18 cellular contexts compared by ENCODE assay signal in genomic region chr5:149503006-149503405, GRCh38. TPM values are rescaled to one million over a fixed set of nuclear protein-coding genes. Genes with fewer than 3 reads are reported as not detected.
DNase-seq lines count a peak whose midpoint lies in the region; ATAC-seq and TF ChIP-seq lines count a peak whose summit lies in the region.
"Had no signal": no experiment of that assay in that cellular context is flagged by ENCODE, and none has a peak within 500 bp of the region (broad histone marks: within the 10 kb centered on the region; RNA-seq: fewer than 3 reads in every experiment).

No MANE protein-coding gene starts in this region.

- no peak for TF ChIP-seq EP300 in SK-N-SH (IDR thresholded peaks at IDR 0.05; ENCODE audit: borderline replicate concordance in 1 of 2, low read depth in 1 of 2, low read length in 1 of 2)

- H2AFZ ChIP-seq in SK-N-SH (ENCODE audit: low read depth), result no peak overlapping the region

- no peak for TF ChIP-seq CTCF in SK-N-SH (IDR thresholded peaks at IDR 0.05)
- TF ChIP-seq CTCF in WTC11 (IDR thresholded peaks at IDR 0.05), result no peak

- no peak overlapping the region for H3K4me3 Mint-ChIP-seq in WTC11
- no peak overlapping the region for H3K4me3 Mint-ChIP-seq in activated CD4-positive, alpha-beta T cell treated with anti-CD3 and anti-CD28 coated beads, Interleukin-2, amount 10 ng/mL, durations not matched to agents 24 days and 14 days

- H3K36me3 ChIP-seq in SK-N-SH (replicated peaks in 1 of 2; ENCODE audit: control insufficient read depth in 1 of 2, insufficient read depth in 2 of 2, low read length in 1 of 2), result peaks cover 78 to 94% of the 10 kb centered on the region in 2 experiments
- H3K36me3 ChIP-seq in mesodermal cell (ENCODE audit: control insufficient read depth, insufficient read depth, low read length), result peaks cover 87% of the 10 kb centered on the region

- H3K27me3 ChIP-seq in SK-N-SH (ENCODE audit: insufficient read depth), result no peaks in the 10 kb centered on the region

- H3K4me1 Mint-ChIP-seq in WTC11, result peaks cover 17% of the 10 kb centered on the region
- H3K4me1 Mint-ChIP-seq in activated CD4-positive, alpha-beta T cell treated with anti-CD3 and anti-CD28 coated beads, Interleukin-2, amount 10 ng/mL, durations not matched to agents 24 days and 14 days, result peaks cover 2% of the 10 kb centered on the region

- H3K36me3 Mint-ChIP-seq in WTC11, result peaks cover 65% of the 10 kb centered on the region
- H3K36me3 Mint-ChIP-seq in activated CD4-positive, alpha-beta T cell treated with anti-CD3 and anti-CD28 coated beads, Interleukin-2, amount 10 ng/mL, durations not matched to agents 24 days and 14 days (ENCODE audit: low read depth), result peaks cover 63% of the 10 kb centered on the region

- H3K4me3 ChIP-seq in SK-N-SH (ENCODE audit: low read depth in 2 of 2, low read length in 1 of 2) (no peak overlapping the region), mesodermal cell (ENCODE audit: extremely low read depth, insufficient read depth, low read length, poor library complexity, severe bottlenecking) (no peak overlapping the region)

- DNase-seq in SK-N-SH (no peak), COLO829 (ENCODE audit: low spot score) (peak; percentile 35), WTC11 (ENCODE audit: low spot score) (no peak), NCI-H82 treated with DMSO at 0.1 percent for 48 hours (lab: John Stamatoyannopoulos, UW; ENCODE audit: unreplicated experiment) (no peak), NCI-H774 (lab: John Stamatoyannopoulos, UW) (no peak)
- DNase-seq in activated CD4-positive, alpha-beta T cell treated with anti-CD3 and anti-CD28 coated beads, Interleukin-2, amount 10 ng/mL, durations not matched to agents 24 days and 14 days, result no peak
- DNase-seq: 8988T; C1 segment of cervical spinal cord; Caco-2; NCI-H146; NCI-H2081 treated with DMSO at 0.1 percent for 48 hours; NCI-H226; NCI-H526; NK-92 treated with Interleukin-12 subunit alpha and Interleukin-12 subunit beta, amount 100 ng/mL, for 24 hours; OCI-M1; RPMI8226 had no signal

- H3K4me1 ChIP-seq in SK-N-SH (ENCODE audit: control insufficient read depth in 1 of 2, insufficient read depth in 2 of 2, low read depth in 1 of 2, low read length in 1 of 2) (peaks cover 0 to 23% of the 10 kb centered on the region in 2 experiments; a peak in 2 of 4 replicates), mesodermal cell (ENCODE audit: control insufficient read depth, insufficient read depth, low read length, poor library complexity, severe bottlenecking) (peaks cover 46% of the 10 kb centered on the region)

- H3K27ac ChIP-seq in SK-N-SH (ENCODE audit: low read depth in 2 of 2, low read length in 1 of 2) (peak overlapping the region; percentile 4 to 5; a peak in 3 of 4 replicates), mesodermal cell (ENCODE audit: low read depth, low read length, severe bottlenecking) (peak overlapping the region; percentile 51)

- 100% methylated on average over 2 of the region's 2 CpGs for WGBS in SK-N-SH (ENCODE audit: low lambda C conversion rate)
- WGBS in mesodermal cell (ENCODE audit: insufficient coverage in 2 of 2), 2 experiments, result 90 to 100% methylated on average over 2 of the region's 2 CpGs

- intact Hi-C loops in activated CD4-positive, alpha-beta T cell treated with anti-CD3 and anti-CD28 coated beads, Interleukin-2, amount 10 ng/mL, durations not matched to agents 24 days and 14 days (cut with micrococcal nuclease), result no loop called here

- peaks cover 65% of the 10 kb centered on the region for H3F3A ChIP-seq in SK-N-SH (replicated peaks; ENCODE audit: insufficient read depth)

- no peaks in the 10 kb centered on the region for H3K9me2 ChIP-seq in SK-N-SH

- H3K9me3 ChIP-seq in SK-N-SH, result no peaks in the 10 kb centered on the region
- H3K9me3 ChIP-seq in mesodermal cell (ENCODE audit: control insufficient read depth, low read length), result no peaks in the 10 kb centered on the region
- H3K9me3 ChIP-seq: Caco-2 had no signal

- H3K27me3 Mint-ChIP-seq in WTC11 (ENCODE audit: low read depth), result no peaks in the 10 kb centered on the region
- H3K27me3 Mint-ChIP-seq in activated CD4-positive, alpha-beta T cell treated with anti-CD3 and anti-CD28 coated beads, Interleukin-2, amount 10 ng/mL, durations not matched to agents 24 days and 14 days, result no peaks in the 10 kb centered on the region

- ATAC-seq in SK-N-SH treated with all-trans-retinoic acid at 6 μM for 48 hours (no peak), WTC11 (no peak)

- H3K79me2 ChIP-seq in SK-N-SH (ENCODE audit: insufficient read depth), result peaks cover 66% of the 10 kb centered on the region

- no peak overlapping the region for H3K4me2 ChIP-seq in SK-N-SH

- no peak overlapping the region for H3K9ac ChIP-seq in SK-N-SH

- CTCF ChIA-PET in SK-N-SH (lab: Yijun Ruan, JAX) (interaction anchor here (0.8 to 1.8 kb wide), 6 partner anchors 19 to 164 kb away, joined by 3 to 7 read pairs (median 3); no protein-coding TSS in a partner anchor), WTC11 (lab: Charles Lee) (no interaction called here)

- peaks cover 6% of the 10 kb centered on the region for H4K20me1 ChIP-seq in SK-N-SH (ENCODE audit: insufficient read depth)

- TF ChIP-seq RAD21 in SK-N-SH (IDR thresholded peaks at IDR 0.05; ENCODE audit: low read length), result no peak

- peak overlapping the region; percentile 58; the same call in 1 of the 2 replicates for H3K27ac Mint-ChIP-seq in WTC11
- H3K27ac Mint-ChIP-seq in activated CD4-positive, alpha-beta T cell treated with anti-CD3 and anti-CD28 coated beads, Interleukin-2, amount 10 ng/mL, durations not matched to agents 24 days and 14 days, result no peak overlapping the region

- no peaks in the 10 kb centered on the region for H3K9me3 Mint-ChIP-seq in WTC11
- no peaks in the 10 kb centered on the region for H3K9me3 Mint-ChIP-seq in activated CD4-positive, alpha-beta T cell treated with anti-CD3 and anti-CD28 coated beads, Interleukin-2, amount 10 ng/mL, durations not matched to agents 24 days and 14 days

- POLR2A ChIA-PET in SK-N-SH (lab: Yijun Ruan, JAX), result no interaction called here
- POLR2A ChIA-PET in WTC11 (lab: Charles Lee), result no interaction called here

TF ChIP-seq in SK-N-SH, 30 proteins besides CTCF, POLR2A, EP300 and RAD21 (continues in another document):
- TF ChIP-seq TAF1 (IDR thresholded peaks at IDR 0.05; ENCODE audit: borderline replicate concordance, low read depth, low read length), result no peak
- TF ChIP-seq GATA2 (CRISPR knock-in tag; IDR thresholded peaks at IDR 0.05), result no peak
- no peak for TF ChIP-seq CHD2 (IDR thresholded peaks at IDR 0.05; ENCODE audit: low read length, partially characterized antibody)
- TF ChIP-seq JUND (IDR thresholded peaks at IDR 0.05), result no peak
- TF ChIP-seq MXI1 (IDR thresholded peaks at IDR 0.05; ENCODE audit: low read depth, low read length), result no peak
- TF ChIP-seq FOXJ3 (CRISPR knock-in tag; IDR thresholded peaks at IDR 0.05), result no peak
- TF ChIP-seq FOSL2 (IDR thresholded peaks at IDR 0.05; ENCODE audit: borderline replicate concordance, low read depth), result no peak
- no peak for TF ChIP-seq RXRA (IDR thresholded peaks at IDR 0.05; ENCODE audit: borderline replicate concordance, low read depth)

TF ChIP-seq in SK-N-SH treated with all-trans-retinoic acid at 6 μM for 48 hours, 23 proteins besides CTCF, POLR2A, EP300 and RAD21 (continues in another document):
- TF ChIP-seq ARNTL (CRISPR knock-in tag; IDR thresholded peaks at IDR 0.05; ENCODE audit: borderline replicate concordance, low read depth), result no peak
- TF ChIP-seq RARB (CRISPR knock-in tag; IDR thresholded peaks at IDR 0.05), result no peak
- TF ChIP-seq ZFP30 (CRISPR knock-in tag; IDR thresholded peaks at IDR 0.05), result no peak
- no peak for TF ChIP-seq ZNF70 (CRISPR knock-in tag; IDR thresholded peaks at IDR 0.05)
- TF ChIP-seq TOX (CRISPR knock-in tag; IDR thresholded peaks at IDR 0.05; ENCODE audit: borderline replicate concordance), result no peak
- no peak for TF ChIP-seq ESRRG (CRISPR knock-in tag; IDR thresholded peaks at IDR 0.05)
- no peak for TF ChIP-seq BACH2 (CRISPR knock-in tag; IDR thresholded peaks at IDR 0.05; ENCODE audit: borderline replicate concordance)
- TF ChIP-seq SNAI2 (CRISPR knock-in tag; IDR thresholded peaks at IDR 0.05), result no peak

TF ChIP-seq in WTC11, 78 proteins besides CTCF, POLR2A, EP300 and RAD21 (continues in another document):
- no peak for TF ChIP-seq AR (CRISPR knock-in tag; IDR thresholded peaks at IDR 0.05)
- TF ChIP-seq GTF2I (CRISPR knock-in tag; conservative IDR thresholded peaks at IDR 0.05), result no peak
- TF ChIP-seq TP53 (CRISPR knock-in tag; IDR thresholded peaks at IDR 0.05), result no peak
- TF ChIP-seq SP1 (CRISPR knock-in tag; conservative IDR thresholded peaks at IDR 0.05), result no peak
- no peak for TF ChIP-seq NFYB (CRISPR knock-in tag; conservative IDR thresholded peaks at IDR 0.05; ENCODE audit: low read depth)
- TF ChIP-seq NR3C1 (CRISPR knock-in tag; conservative IDR thresholded peaks at IDR 0.05; ENCODE audit: low read depth), result no peak

RNA-seq across cellular contexts. Expression of gene CSNK1A1, which starts 48.2 kb away (rescaled TPM):
- 70.7 and 96.6 TPM in 2 replicates for polyA plus RNA-seq in SK-N-SH (2012; rRNA removed)
- 109 and 118 TPM in 2 replicates for polyA plus RNA-seq in SK-N-SH (2012; cell fraction: cytosol; rRNA removed)
- 63.2 and 77.8 TPM in 2 replicates for polyA plus RNA-seq in SK-N-SH (2012; cell fraction: nucleus; rRNA removed)
- 265 to 276 TPM (median 269 TPM) in 3 replicates for total RNA-seq in WTC11 (2021)
- 269 TPM for polyA plus RNA-seq in mesodermal cell (2013, experiment 1 of 2)
- polyA plus RNA-seq in mesodermal cell (2013, experiment 2 of 2), result 300 TPM
- total RNA-seq in activated CD4-positive, alpha-beta T cell treated with anti-CD3 and anti-CD28 coated beads, Interleukin-2, amount 10 ng/mL, durations not matched to agents 24 days and 14 days, result 175 TPM in 2 replicates
